In genomic region chr21:44939532-44940115, GRCh38 we compare ENCODE assay signal across 1 cellular context.
TF ChIP-seq lines count a peak whose summit lies in the region.

A gene with protein sequence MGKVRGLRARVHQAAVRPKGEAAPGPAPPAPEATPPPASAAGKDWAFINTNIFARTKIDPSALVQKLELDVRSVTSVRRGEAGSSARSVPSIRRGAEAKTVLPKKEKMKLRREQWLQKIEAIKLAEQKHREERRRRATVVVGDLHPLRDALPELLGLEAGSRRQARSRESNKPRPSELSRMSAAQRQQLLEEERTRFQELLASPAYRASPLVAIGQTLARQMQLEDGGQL (plus strand): TSS chr21:44940029. CDS start chr21:44940058, 29 bp downstream.

TF ChIP-seq in SK-N-SH, 30 proteins besides CTCF, POLR2A, EP300 and RAD21 (continued from another document):
- TF ChIP-seq REST (IDR thresholded peaks at IDR 0.05; ENCODE audit: low read depth, low read length) (peak; percentile 79), TAF1 (IDR thresholded peaks at IDR 0.05; ENCODE audit: borderline replicate concordance, low read depth, low read length) (peak; percentile 96), MXI1 (IDR thresholded peaks at IDR 0.05; ENCODE audit: low read depth, low read length) (peak; percentile 86), PBX3 (IDR thresholded peaks at IDR 0.05) (peak; percentile 54), JUND (IDR thresholded peaks at IDR 0.05) (no peak), SIN3A (IDR thresholded peaks at IDR 0.05; ENCODE audit: borderline replicate concordance, low read depth, low read length) (peak; percentile 95; the same call in 1 of the 2 replicates), CHD2 (IDR thresholded peaks at IDR 0.05; ENCODE audit: low read length, partially characterized antibody) (peak; percentile 81), RCOR1 (IDR thresholded peaks at IDR 0.05; ENCODE audit: low read length) (no peak), NRF1 (IDR thresholded peaks at IDR 0.05; ENCODE audit: low read depth, low read length) (no peak), FOSL2 (IDR thresholded peaks at IDR 0.05; ENCODE audit: borderline replicate concordance, low read depth) (no peak)
- TF ChIP-seq, protein P1, sequence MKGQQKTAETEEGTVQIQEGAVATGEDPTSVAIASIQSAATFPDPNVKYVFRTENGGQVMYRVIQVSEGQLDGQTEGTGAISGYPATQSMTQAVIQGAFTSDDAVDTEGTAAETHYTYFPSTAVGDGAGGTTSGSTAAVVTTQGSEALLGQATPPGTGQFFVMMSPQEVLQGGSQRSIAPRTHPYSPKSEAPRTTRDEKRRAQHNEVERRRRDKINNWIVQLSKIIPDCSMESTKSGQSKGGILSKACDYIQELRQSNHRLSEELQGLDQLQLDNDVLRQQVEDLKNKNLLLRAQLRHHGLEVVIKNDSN (IDR thresholded peaks at IDR 0.05; ENCODE audit: borderline replicate concordance, low read depth): peak; percentile 49; the same call in 1 of the 2 replicates
